Comparison of ENCODE assay signal across 11 cellular contexts in genomic region chr6:5078121-5078695, GRCh38. TPM values are rescaled to one million over a fixed set of nuclear protein-coding genes. Genes with fewer than 3 reads are reported as not detected.
DNase-seq lines count a peak whose midpoint lies in the region; ATAC-seq and TF ChIP-seq lines count a peak whose summit lies in the region.
"Had no signal": no experiment of that assay in that cellular context is flagged by ENCODE, and none has a peak within 500 bp of the region (broad histone marks: within the 10 kb centered on the region; RNA-seq: fewer than 3 reads in every experiment).

No MANE protein-coding gene starts in this region.

- H3K4me1 Mint-ChIP-seq in effector memory CD8-positive, alpha-beta T cell (ENCODE audit: low read depth in 2 of 2): no peaks in the 10 kb centered on the region
- H3K4me1 Mint-ChIP-seq: T-cell had no signal

- no peaks in the 10 kb centered on the region for H3K4me1 ChIP-seq in OCI-LY7 (ENCODE audit: insufficient read depth, low read length, poor library complexity, severe bottlenecking)
- no peaks in the 10 kb centered on the region for H3K4me1 ChIP-seq in effector memory CD4-positive, alpha-beta T cell (ENCODE audit: control insufficient read depth, insufficient read depth, low read length, poor library complexity, severe bottlenecking)

- intact Hi-C loops in OCI-LY7 (cut with micrococcal nuclease; ENCODE audit: unreplicated experiment): no loop called here
- intact Hi-C loops in left ventricle myocardium superior (cut with micrococcal nuclease): no loop called here

- no peak overlapping the region for H3K4me3 Mint-ChIP-seq in effector memory CD8-positive, alpha-beta T cell
- H3K4me3 Mint-ChIP-seq: T-cell had no signal

- peaks cover 42 to 53% of the 10 kb centered on the region in 2 donors for H3K27me3 Mint-ChIP-seq in effector memory CD8-positive, alpha-beta T cell

- ATAC-seq in HG02870 (IDR thresholded peaks at IDR 0.05; ENCODE audit: unreplicated experiment) (peak; percentile 65), left ventricle myocardium superior (peak; percentile 75)
- no peak for ATAC-seq in effector memory CD8-positive, alpha-beta T cell (replicated peaks)
- ATAC-seq: T-cell had no signal

- DNase-seq in OCI-LY7 (ENCODE audit: low spot score) (peak; percentile 5), left ventricle myocardium superior (no peak)
- no peak for DNase-seq in activated CD4-positive, CD25-positive, alpha-beta regulatory T cell treated with anti-CD3 and anti-CD28 coated beads, Interleukin-2, amount 50 U/mL, for 72 hours
- no peak for DNase-seq in effector memory CD8-positive, alpha-beta T cell
- DNase-seq in effector memory CD4-positive, alpha-beta T cell: no peak
- no peak for DNase-seq in activated CD8-positive, alpha-beta memory T cell treated with anti-CD3 and anti-CD28 coated beads, Interleukin-2, amount 50 U/mL, for 4 hours
- DNase-seq: T-cell had no signal

- H3K4me3 ChIP-seq in OCI-LY7 (ENCODE audit: low read depth, low read length, poor library complexity, severe bottlenecking): no peak overlapping the region
- H3K4me3 ChIP-seq in effector memory CD4-positive, alpha-beta T cell (ENCODE audit: insufficient read depth, low read depth, low read length, poor library complexity, severe bottlenecking): no peak overlapping the region
- H3K4me3 ChIP-seq: smooth muscle cell had no signal

- no peak overlapping the region for H3K27ac ChIP-seq in OCI-LY7 (ENCODE audit: low read depth, low read length, poor library complexity, severe bottlenecking)
- no peak overlapping the region for H3K27ac ChIP-seq in effector memory CD4-positive, alpha-beta T cell (ENCODE audit: insufficient read depth, low read length, poor library complexity, severe bottlenecking)
- H3K27ac ChIP-seq: HL-60 had no signal

- H3K9me3 ChIP-seq in OCI-LY7 (ENCODE audit: low read length): no peaks in the 10 kb centered on the region
- H3K9me3 ChIP-seq in effector memory CD4-positive, alpha-beta T cell (ENCODE audit: control insufficient read depth, low read length): no peaks in the 10 kb centered on the region

- BruUV-seq in OCI-LY7 (replicated peaks; lab: Mats Ljungman, UMichigan): no TSS peak

- H3K9me3 Mint-ChIP-seq in effector memory CD8-positive, alpha-beta T cell: no peaks in the 10 kb centered on the region
- H3K9me3 Mint-ChIP-seq: T-cell had no signal

- H3K36me3 Mint-ChIP-seq in effector memory CD8-positive, alpha-beta T cell (ENCODE audit: insufficient read depth): no peaks in the 10 kb centered on the region

- no peak overlapping the region for H3K27ac Mint-ChIP-seq in effector memory CD8-positive, alpha-beta T cell
- H3K27ac Mint-ChIP-seq: T-cell had no signal

- TF ChIP-seq CTCF in GM12874 (IDR thresholded peaks at IDR 0.05; ENCODE audit: insufficient read depth, low read depth, low read length) (0 out of 2 replicates have a peak, but pooled peaks have one; percentile 17), OCI-LY7 (conservative IDR thresholded peaks at IDR 0.05; ENCODE audit: low read length) (0 out of 2 replicates have a peak, but pooled peaks have one; percentile 26)

- peaks cover under 1% of the 10 kb centered on the region for H3K27me3 ChIP-seq in effector memory CD4-positive, alpha-beta T cell (replicated peaks; ENCODE audit: control insufficient read depth, insufficient read depth, low read length, poor library complexity, severe bottlenecking)

- H4K20me1 ChIP-seq in OCI-LY7 (ENCODE audit: insufficient read depth, low read length): no peaks in the 10 kb centered on the region

- H3K4me2 ChIP-seq in OCI-LY7 (ENCODE audit: low read length): no peak overlapping the region
- H3K4me2 ChIP-seq: smooth muscle cell had no signal

- H3K79me2 ChIP-seq in OCI-LY7 (ENCODE audit: insufficient read depth, low read depth, low read length): no peaks in the 10 kb centered on the region

- no peak overlapping the region for H2AFZ ChIP-seq in OCI-LY7 (ENCODE audit: low read length)

- POLR2A ChIA-PET in OCI-LY7 (lab: Charles Lee): interaction anchor here (0.5 kb wide), 1 partner anchor 464 kb away, joined by 3 read pairs; no protein-coding TSS in a partner anchor

- CTCF ChIA-PET in OCI-LY7 (lab: Charles Lee; ENCODE audit: unreplicated experiment): interaction anchor here (0.7 kb wide), 1 partner anchor 17 kb away, joined by 3 read pairs; no protein-coding TSS in a partner anchor

- no peaks in the 10 kb centered on the region for H3K36me3 ChIP-seq in OCI-LY7 (ENCODE audit: insufficient read depth, low read length)
- H3K36me3 ChIP-seq in effector memory CD4-positive, alpha-beta T cell (ENCODE audit: control insufficient read depth, insufficient read depth, low read length): no peaks in the 10 kb centered on the region

- H3K9me2 ChIP-seq in OCI-LY7 (ENCODE audit: insufficient read depth, low read length): no peaks in the 10 kb centered on the region

RNA-seq across cellular contexts. Expression of gene PPP1R3G, which starts 6.9 kb away (rescaled TPM):
- total RNA-seq in OCI-LY7 (2014; rRNA removed; shearing (Covaris generic)): 0.10 and 0.13 TPM in 2 replicates
- total RNA-seq in OCI-LY7 (2022) (0.10 TPM in 1 of 2 replicates, not detected in the other), left ventricle myocardium superior (13.9 TPM)

Comparison
In these comparisons a context has a peak if more than half of its experiments do, and no peak if none do; other contexts are left out.
1. RNA of gene PPP1R3G, which starts 6.9 kb away (total RNA-seq): 13.9 TPM in left ventricle myocardium superior (single experiment); 0.10 to 0.13 TPM in OCI-LY7; every median in the first group is over 10 times any median in the second.